ENCODE assay signal across 14 cellular contexts in genomic region chr7:66732439-66732838, GRCh38. TPM values are rescaled to one million over a fixed set of nuclear protein-coding genes. Genes with fewer than 3 reads are reported as not detected.
DNase-seq lines count a peak whose midpoint lies in the region; ATAC-seq and TF ChIP-seq lines count a peak whose summit lies in the region.
"Had no signal": no experiment of that assay in that cellular context is flagged by ENCODE, and none has a peak within 500 bp of the region (broad histone marks: within the 10 kb centered on the region; RNA-seq: fewer than 3 reads in every experiment).

No MANE protein-coding gene starts in this region.

- H3K27ac ChIP-seq in breast epithelium = peak overlapping the region in 1 of 2 donors; percentile 12
- H3K27ac ChIP-seq in OCI-LY3 (ENCODE audit: low read length) = no peak overlapping the region
- H3K27ac ChIP-seq in suprapubic skin = no peak overlapping the region
- H3K27ac ChIP-seq in colonic mucosa = no peak overlapping the region
- H3K27ac ChIP-seq: PC-9, psoas muscle, tibial artery had no signal

- H3K4me3 ChIP-seq in breast epithelium = no peak overlapping the region
- peak overlapping the region; percentile 64 for H3K4me3 ChIP-seq in OCI-LY3 (ENCODE audit: low read length)
- no peak overlapping the region for H3K4me3 ChIP-seq in suprapubic skin
- H3K4me3 ChIP-seq in colonic mucosa = no peak overlapping the region
- H3K4me3 ChIP-seq: PC-9, psoas muscle, tibial artery had no signal

- no peaks in the 10 kb centered on the region for H3K4me1 Mint-ChIP-seq in MCF 10A (ENCODE audit: insufficient read depth, unreplicated experiment)
- peaks cover 36 to 50% of the 10 kb centered on the region in 2 donors for H3K4me1 Mint-ChIP-seq in stimulated activated naive B cell treated with anti-CD40 and anti-IgM and Interleukin-4, amounts not matched to agents 10 μg/mL and 1 μg/mL and 100 μg/mL, for 72 hours

- H3K36me3 Mint-ChIP-seq in MCF 10A (ENCODE audit: insufficient read depth, unreplicated experiment) = peaks cover 24% of the 10 kb centered on the region
- peaks cover 38 to 54% of the 10 kb centered on the region in 2 donors for H3K36me3 Mint-ChIP-seq in stimulated activated naive B cell treated with anti-CD40 and anti-IgM and Interleukin-4, amounts not matched to agents 10 μg/mL and 1 μg/mL and 100 μg/mL, for 72 hours

- H3K9ac ChIP-seq in OCI-LY3 (ENCODE audit: low read length) (peak overlapping the region; percentile 37; the same call in 1 of the 2 replicates), colonic mucosa (ENCODE audit: low read depth in 2 of 2, low read length in 2 of 2) (no peak overlapping the region)

- no peak for TF ChIP-seq EP300 in suprapubic skin (IDR thresholded peaks at IDR 0.05)

- no peaks in the 10 kb centered on the region for H3K27me3 ChIP-seq in breast epithelium
- H3K27me3 ChIP-seq in OCI-LY3 (ENCODE audit: low read depth, low read length) = no peaks in the 10 kb centered on the region
- no peaks in the 10 kb centered on the region for H3K27me3 ChIP-seq in suprapubic skin
- no peaks in the 10 kb centered on the region for H3K27me3 ChIP-seq in colonic mucosa
- H3K27me3 ChIP-seq: tibial artery had no signal

- H3K27me3 Mint-ChIP-seq in MCF 10A (ENCODE audit: insufficient read depth, unreplicated experiment) = no peaks in the 10 kb centered on the region
- H3K27me3 Mint-ChIP-seq in stimulated activated naive B cell treated with anti-CD40 and anti-IgM and Interleukin-4, amounts not matched to agents 10 μg/mL and 1 μg/mL and 100 μg/mL, for 72 hours = no peaks in the 10 kb centered on the region

- WGBS in suprapubic skin = 93% methylated on average over 9 of the region's 9 CpGs

- BruUV-seq in MCF 10A (replicated peaks; lab: Mats Ljungman, UMichigan) = no TSS peak

- H3K79me2 ChIP-seq in OCI-LY3 (ENCODE audit: low read length) = no peaks in the 10 kb centered on the region

- TF ChIP-seq CTCF in MCF 10A (IDR thresholded peaks at IDR 0.05; ENCODE audit: unreplicated experiment) = no peak
- TF ChIP-seq CTCF in breast epithelium (IDR thresholded peaks at IDR 0.05) = no peak
- peak; percentile 31 for TF ChIP-seq CTCF in OCI-LY3 (IDR thresholded peaks at IDR 0.05; ENCODE audit: low read depth, low read length)
- no peak for TF ChIP-seq CTCF in suprapubic skin (IDR thresholded peaks at IDR 0.05)
- no peak for TF ChIP-seq CTCF in colonic mucosa (IDR thresholded peaks at IDR 0.05)

- peak; percentile 61 for ATAC-seq in GM21786 (IDR thresholded peaks at IDR 0.05; ENCODE audit: unreplicated experiment)
- peak; percentile 77 to 84 for ATAC-seq in stimulated activated naive B cell treated with anti-CD40 and anti-IgM and Interleukin-4, amounts not matched to agents 10 μg/mL and 1 μg/mL and 100 μg/mL, for 72 hours (replicated peaks)

- peaks cover 32% of the 10 kb centered on the region for H3K9me3 Mint-ChIP-seq in MCF 10A (ENCODE audit: unreplicated experiment)
- H3K9me3 Mint-ChIP-seq in stimulated activated naive B cell treated with anti-CD40 and anti-IgM and Interleukin-4, amounts not matched to agents 10 μg/mL and 1 μg/mL and 100 μg/mL, for 72 hours = peaks cover 5 to 11% of the 10 kb centered on the region in 2 donors

- DNase-seq in MCF 10A (ENCODE audit: unreplicated experiment) (no peak), breast epithelium (ENCODE audit: low spot score in 2 of 2) (no peak), suprapubic skin (ENCODE audit: low spot score in 2 of 2) (no peak), colonic mucosa (no peak), NCI-H446 (lab: John Stamatoyannopoulos, UW) (no peak)
- DNase-seq in stimulated activated naive B cell treated with anti-CD40 and anti-IgM and Interleukin-4, amounts not matched to agents 10 μg/mL and 1 μg/mL and 100 μg/mL, for 72 hours = no peak
- DNase-seq: activated T-cell treated with anti-CD3 and anti-CD28 coated beads for 4 hours, COR-L47, GDM1, PC-9, psoas muscle, tibial artery had no signal

- CTCF ChIA-PET in MCF 10A (lab: Yijun Ruan, JAX) = no interaction called here

- intact Hi-C loops in MCF 10A (cut with micrococcal nuclease) = loop anchor here (2.0 kb wide), 1 partner anchor 36 kb away; no protein-coding TSS in a partner anchor
- intact Hi-C loops in breast epithelium (cut with DNase I; ENCODE audit: low total_unique reads) = no loop called here
- intact Hi-C loops in colonic mucosa (cut with DNase I) = loop anchor here (10.0 kb wide), 1 partner anchor 88 kb away; no protein-coding TSS in a partner anchor

- no peak overlapping the region for H2AFZ ChIP-seq in OCI-LY3 (ENCODE audit: low read depth, low read length)
- H2AFZ ChIP-seq: PC-9 had no signal

- H3K4me3 Mint-ChIP-seq in MCF 10A (ENCODE audit: unreplicated experiment) = no peak overlapping the region
- H3K4me3 Mint-ChIP-seq in stimulated activated naive B cell treated with anti-CD40 and anti-IgM and Interleukin-4, amounts not matched to agents 10 μg/mL and 1 μg/mL and 100 μg/mL, for 72 hours = peak overlapping the region in 1 of 2 donors; percentile 46

- H4K20me1 ChIP-seq in OCI-LY3 (ENCODE audit: insufficient read depth, low read length) = no peaks in the 10 kb centered on the region

- no peaks in the 10 kb centered on the region for H3K4me1 ChIP-seq in breast epithelium
- peaks cover 25% of the 10 kb centered on the region for H3K4me1 ChIP-seq in OCI-LY3 (ENCODE audit: low read length)
- peaks cover 2% of the 10 kb centered on the region for H3K4me1 ChIP-seq in suprapubic skin
- H3K4me1 ChIP-seq in colonic mucosa = no peaks in the 10 kb centered on the region
- H3K4me1 ChIP-seq: psoas muscle had no signal

- TF ChIP-seq POLR2A in breast epithelium (IDR thresholded peaks at IDR 0.05) = no peak
- TF ChIP-seq POLR2A in suprapubic skin (IDR thresholded peaks at IDR 0.05) = no peak

- H3K9me3 ChIP-seq in breast epithelium (peaks cover 9 to 13% of the 10 kb centered on the region in 2 donors), OCI-LY3 (ENCODE audit: insufficient read depth, low read length) (no peaks in the 10 kb centered on the region), suprapubic skin (no peaks in the 10 kb centered on the region), colonic mucosa (no peaks in the 10 kb centered on the region)
- H3K9me3 ChIP-seq: tibial artery had no signal

- POLR2A ChIA-PET in MCF 10A (lab: Yijun Ruan, JAX) = no interaction called here

- H3K4me2 ChIP-seq in OCI-LY3 (ENCODE audit: low read length) = peak overlapping the region; percentile 83
- H3K4me2 ChIP-seq: PC-9 had no signal

- peak overlapping the region; percentile 2 for H3K27ac Mint-ChIP-seq in MCF 10A (ENCODE audit: low read depth, unreplicated experiment)
- H3K27ac Mint-ChIP-seq in stimulated activated naive B cell treated with anti-CD40 and anti-IgM and Interleukin-4, amounts not matched to agents 10 μg/mL and 1 μg/mL and 100 μg/mL, for 72 hours = peak overlapping the region; percentile 10

- H3K36me3 ChIP-seq in breast epithelium (no peaks in the 10 kb centered on the region), OCI-LY3 (replicated peaks; ENCODE audit: low read depth, low read length) (peaks cover 9% of the 10 kb centered on the region), suprapubic skin (peaks cover 10% of the 10 kb centered on the region), colonic mucosa (no peaks in the 10 kb centered on the region)

RNA-seq across cellular contexts. Expression of gene RABGEF1, which starts 8.1 kb away (rescaled TPM):
- total RNA-seq in MCF 10A (2022) (49.5 and 57.4 TPM in 2 replicates), breast epithelium (10 to 100 TPM; 33.4 to 44.9 (median 34.9) TPM), suprapubic skin (10 to 100 TPM; 37.2 to 72.4 (median 43.8) TPM), colonic mucosa (10 to 100 TPM; 19.1 to 25.1 TPM)
